ENCODE assay signal across 24 cellular contexts in the genomic region with DNA sequence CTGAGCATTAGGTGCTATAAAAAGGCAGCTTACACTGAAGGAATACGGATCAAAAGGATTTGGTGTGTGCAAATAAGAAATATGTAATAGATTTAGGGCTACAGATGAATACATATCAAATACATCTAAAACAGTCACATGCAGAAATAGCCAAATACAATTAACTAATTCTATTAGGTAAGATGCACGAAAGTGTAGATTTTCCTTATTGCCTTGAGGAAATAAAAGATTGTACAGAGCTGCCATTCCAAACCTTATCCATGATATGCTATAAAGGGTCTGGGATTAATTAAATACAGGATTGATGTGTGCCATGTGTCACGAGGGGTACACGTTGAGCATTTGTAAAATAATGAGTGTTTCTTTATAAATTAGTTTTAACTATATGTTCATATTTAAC.
"Had no signal": no experiment of that assay in that cellular context is flagged by ENCODE, and none has a peak within 500 bp of the region (broad histone marks: within the 10 kb centered on the region; RNA-seq: fewer than 3 reads in every experiment).

No MANE protein-coding gene starts in this region.

- H3K9me3 ChIP-seq: colonic mucosa, esophagus squamous epithelium, gastrocnemius medialis, gastroesophageal sphincter, heart left ventricle, heart right ventricle had no signal

- ATAC-seq: effector memory CD8-positive, alpha-beta T cell; esophagus mucosa; foreskin keratinocyte; gastrocnemius medialis; gastroesophageal sphincter had no signal

- H3K4me3 Mint-ChIP-seq: dendritic cell treated with granulocyte-macrophage colony-stimulating factor and Interleukin-4, amounts not matched to agents 40 ng/mL and 50 ng/mL, for 4 days; effector memory CD8-positive, alpha-beta T cell; endodermal cell had no signal

- H3K27me3 ChIP-seq: colonic mucosa, esophagus squamous epithelium, foreskin keratinocyte, gastrocnemius medialis, gastroesophageal sphincter, heart left ventricle, heart right ventricle had no signal

- DNase-seq: colonic mucosa; cortex of kidney; dermis blood vessel endothelial cell; dorsolateral prefrontal cortex; effector CD4-positive, alpha-beta T cell; effector CD8-positive, alpha-beta T cell; effector memory CD4-positive, alpha-beta T cell; effector memory CD8-positive, alpha-beta T cell; endodermal cell; erythroblast; esophagus squamous epithelium; foreskin fibroblast; foreskin keratinocyte; foreskin melanocyte; gastrocnemius medialis; glutamatergic neuron; head of caudate nucleus; heart left ventricle; heart right ventricle had no signal

- H3K27ac ChIP-seq: colonic mucosa, coronary artery, dorsolateral prefrontal cortex, epithelial cell of prostate, esophagus squamous epithelium, foreskin keratinocyte, gastrocnemius medialis, gastroesophageal sphincter, heart left ventricle, heart right ventricle had no signal

- H3K27ac Mint-ChIP-seq: dendritic cell treated with granulocyte-macrophage colony-stimulating factor and Interleukin-4, amounts not matched to agents 40 ng/mL and 50 ng/mL, for 4 days; effector memory CD8-positive, alpha-beta T cell; endodermal cell had no signal

- H3K4me1 ChIP-seq: colonic mucosa, esophagus squamous epithelium, foreskin keratinocyte had no signal

- H3K36me3 ChIP-seq: colonic mucosa, esophagus squamous epithelium, gastrocnemius medialis, gastroesophageal sphincter, heart left ventricle, heart right ventricle had no signal

- H3K4me3 ChIP-seq: colonic mucosa, coronary artery, dorsolateral prefrontal cortex, esophagus squamous epithelium, gastrocnemius medialis, gastroesophageal sphincter, heart left ventricle, heart right ventricle had no signal

- H3K4me1 Mint-ChIP-seq: endodermal cell had no signal

- H3K9me3 Mint-ChIP-seq: dendritic cell treated with granulocyte-macrophage colony-stimulating factor and Interleukin-4, amounts not matched to agents 40 ng/mL and 50 ng/mL, for 4 days; effector memory CD8-positive, alpha-beta T cell; endodermal cell had no signal
